In the genomic region with DNA sequence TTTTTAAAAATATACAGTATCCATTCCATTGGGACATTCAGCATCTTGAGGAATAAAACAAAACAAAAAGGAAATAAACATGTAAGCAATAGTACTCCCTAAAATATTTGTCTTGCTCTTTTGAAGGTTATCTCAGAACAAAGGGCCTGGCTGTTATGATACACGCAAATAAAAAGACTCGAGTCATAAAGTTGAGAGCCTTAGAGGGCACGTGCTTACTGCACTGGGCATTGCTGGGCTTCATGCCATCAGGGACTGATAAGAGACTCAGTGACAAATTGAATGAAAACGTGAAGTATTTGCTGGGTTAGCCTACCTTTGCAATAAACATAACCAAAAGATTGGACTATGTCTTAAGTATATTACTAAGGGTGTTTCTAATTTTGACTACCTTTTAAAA, we compare ENCODE assay signal across 18 cellular contexts.
A peak's percentile ranks its signal among the peaks of the same experiment; 100 is the strongest.
DNase-seq lines count a peak whose midpoint lies in the region; ATAC-seq and TF ChIP-seq lines count a peak whose summit lies in the region.
"Had no signal": no experiment of that assay in that cellular context is flagged by ENCODE, and none has a peak within 500 bp of the region (broad histone marks: within the 10 kb centered on the region; RNA-seq: fewer than 3 reads in every experiment).

No MANE protein-coding gene starts in this region.

- H2AFZ ChIP-seq in mesenchymal stem cell (ENCODE audit: low read depth, low read length) = no peak overlapping the region

- no peak overlapping the region for H3K23ac ChIP-seq in mesenchymal stem cell (ENCODE audit: low read length in 2 of 2)

- no peak overlapping the region for H3K9ac ChIP-seq in mesenchymal stem cell (ENCODE audit: low read length)

- peak overlapping the region; percentile 21 for H3K4me2 ChIP-seq in mesenchymal stem cell (ENCODE audit: low read length, poor library complexity, severe bottlenecking)

- H3K4me1 ChIP-seq in body of pancreas (peaks cover 9% of the 10 kb centered on the region), mesenchymal stem cell (ENCODE audit: control insufficient read depth, insufficient read depth, low read depth, low read length) (peaks cover 3% of the 10 kb centered on the region)

- no peak overlapping the region for H2BK12ac ChIP-seq in mesenchymal stem cell (ENCODE audit: low read length in 2 of 2)

- H3K36me3 ChIP-seq in body of pancreas (replicated peaks in 1 of 2; ENCODE audit: insufficient read depth in 1 of 2, low read depth in 2 of 2) (no peaks in the 10 kb centered on the region), mesenchymal stem cell (ENCODE audit: control insufficient read depth in 1 of 2, insufficient read depth in 2 of 2, low read depth in 1 of 2, low read length in 2 of 2) (no peaks in the 10 kb centered on the region)
- H3K36me3 ChIP-seq: heart right ventricle had no signal

- no peaks in the 10 kb centered on the region for H3K79me1 ChIP-seq in mesenchymal stem cell (replicated peaks; ENCODE audit: low read length, poor library complexity, severe bottlenecking)

- H2BK120ac ChIP-seq in mesenchymal stem cell (ENCODE audit: low read depth, low read length) = no peak overlapping the region

- H2BK15ac ChIP-seq in mesenchymal stem cell (ENCODE audit: low read depth, poor library complexity, severe bottlenecking) = no peak overlapping the region

- no peaks in the 10 kb centered on the region for H3K27me3 ChIP-seq in body of pancreas
- H3K27me3 ChIP-seq in mesenchymal stem cell (ENCODE audit: control insufficient read depth in 1 of 2, insufficient read depth in 1 of 2, low read length in 2 of 2) = no peaks in the 10 kb centered on the region
- H3K27me3 ChIP-seq: heart right ventricle had no signal

- H3K27ac ChIP-seq in body of pancreas = peak overlapping the region in 2 of 4 donors; percentile 42 to 44
- H3K27ac ChIP-seq in mesenchymal stem cell (ENCODE audit: low read length, poor library complexity, severe bottlenecking) = no peak overlapping the region
- H3K27ac ChIP-seq: heart right ventricle had no signal

- peak; percentile 89 for ATAC-seq in body of pancreas
- ATAC-seq: activated T-helper 17 cell treated with anti-CD3 and anti-CD28 coated beads, Interleukin-2, amount 50 U/mL, for 72 hours; K562 had no signal

- no peak overlapping the region for H3K18ac ChIP-seq in mesenchymal stem cell (ENCODE audit: low read depth in 1 of 2, low read length in 2 of 2)

- no peak overlapping the region for H3K14ac ChIP-seq in mesenchymal stem cell (ENCODE audit: low read length in 2 of 2)

- in situ Hi-C loops in ACHN (cut with HindIII; ENCODE audit: low pct_ligation_motif_present, low pct_unique_long_range_greater_than_20kb, low sequenced_read_pairs) (no loop called here), GM13977 (cut with MboI; ENCODE audit: low pct_unique_long_range_greater_than_20kb, low sequenced_read_pairs, unreplicated experiment) (no loop called here)

- H3K9me3 ChIP-seq in body of pancreas = no peaks in the 10 kb centered on the region
- H3K9me3 ChIP-seq in mesenchymal stem cell (ENCODE audit: control insufficient read depth, low read length) = no peaks in the 10 kb centered on the region

- no peak overlapping the region for H4K8ac ChIP-seq in mesenchymal stem cell (ENCODE audit: low read length)

- H4K91ac ChIP-seq in mesenchymal stem cell (ENCODE audit: low read length) = no peak overlapping the region

- H3K4me3 ChIP-seq in body of pancreas (no peak overlapping the region), mesenchymal stem cell (ENCODE audit: insufficient read depth in 1 of 2, low read depth in 1 of 2, low read length in 2 of 2) (no peak overlapping the region)
- H3K4me3 ChIP-seq: heart right ventricle, K562 had no signal

- intact Hi-C loops in body of pancreas (cut with DNase I) = no loop called here

- no peak overlapping the region for H2BK5ac ChIP-seq in mesenchymal stem cell (ENCODE audit: low read depth, low read length, poor library complexity, severe bottlenecking)

- no peak for TF ChIP-seq POLR2A in body of pancreas (IDR thresholded peaks at IDR 0.05)

- DNase-seq in ACHN = peak; percentile 94
- DNase-seq in HT1080 (ENCODE audit: low read depth) = peak; percentile 38
- peak; percentile 56 to 82 (median 79) for DNase-seq in body of pancreas
- no peak for DNase-seq in mesenchymal stem cell
- no peak for DNase-seq in activated naive CD4-positive, alpha-beta T cell treated with Interleukin-2 at 50 U/mL for 16 hours
- no peak for DNase-seq in SIG-M5 treated with dmso at 0.1 percent for 504 hours (lab: John Stamatoyannopoulos, UW; ENCODE audit: unreplicated experiment)
- no peak for DNase-seq in AG08395 (ENCODE audit: low spot score)
- DNase-seq in GM13977 (ENCODE audit: low spot score) = no peak
- DNase-seq: activated CD4-positive, alpha-beta memory T cell treated with anti-CD3 and anti-CD28 coated beads for 36 hours; AML-193; amygdala; heart right ventricle; NCI-H1417; NCI-H345; posterior cingulate gyrus; stimulated activated CD4-positive, alpha-beta T cell treated with anti-CD3 and anti-CD28 coated beads, Interleukin-12 subunit alpha, Interleukin-12 subunit beta, amount 100 ng/mL, for 4 hours had no signal

- 12 to 13% methylated on average over 4 of the region's 4 CpGs for WGBS in body of pancreas, 2 donors
- WGBS in mesenchymal stem cell = 70% methylated on average over 3 of the region's 4 CpGs

- no peak overlapping the region for H2AK5ac ChIP-seq in mesenchymal stem cell (ENCODE audit: low read length, severe bottlenecking)

- no peak for TF ChIP-seq CTCF in body of pancreas (IDR thresholded peaks at IDR 0.05)
- TF ChIP-seq CTCF in GM13977 (IDR thresholded peaks at IDR 0.05; ENCODE audit: extremely low read depth, insufficient read depth, missing control alignments) = no peak

- H3K4ac ChIP-seq in mesenchymal stem cell (ENCODE audit: low read depth in 1 of 2, low read length in 2 of 2) = no peak overlapping the region

Comparison
In these comparisons a context has a peak if more than half of its experiments do, and no peak if none do; other contexts are left out.
1. DNase-seq: peak in ACHN (single experiment), HT1080 (single experiment) and body of pancreas (4 of 4); none in mesenchymal stem cell (single experiment), activated naive CD4-positive, alpha-beta T cell treated with Interleukin-2 at 50 U/mL for 16 hours (single experiment), SIG-M5 treated with dmso at 0.1 percent for 504 hours (single experiment), AG08395 (single experiment) and GM13977 (single experiment).